ENCODE assay signal across 1 cellular context in the genomic region with DNA sequence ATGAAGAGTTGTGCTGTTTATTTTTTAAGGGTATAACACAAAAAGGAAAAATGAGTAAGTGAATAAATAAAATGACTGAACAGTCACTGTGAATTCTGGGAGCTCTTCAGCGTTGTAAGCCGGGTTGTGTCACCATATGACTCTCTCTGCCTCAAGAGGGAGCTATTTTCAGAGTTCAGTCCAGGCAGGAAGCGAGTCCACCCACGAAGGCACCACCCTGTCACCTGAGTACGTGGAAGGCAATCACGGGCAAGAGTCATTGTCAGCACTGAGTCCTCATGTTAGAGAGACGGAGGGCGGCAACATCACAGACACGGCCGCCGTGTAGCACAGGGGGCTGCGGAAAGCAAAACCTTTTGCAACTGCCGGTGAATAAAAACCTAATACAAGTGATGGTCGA.
A peak's percentile ranks its signal among the peaks of the same experiment; 100 is the strongest.
TF ChIP-seq lines count a peak whose summit lies in the region.

No MANE protein-coding gene starts in this region.

TF ChIP-seq in K562, 482 proteins besides CTCF, POLR2A, EP300 and RAD21 (continued from another document):
- TF ChIP-seq, protein P1, sequence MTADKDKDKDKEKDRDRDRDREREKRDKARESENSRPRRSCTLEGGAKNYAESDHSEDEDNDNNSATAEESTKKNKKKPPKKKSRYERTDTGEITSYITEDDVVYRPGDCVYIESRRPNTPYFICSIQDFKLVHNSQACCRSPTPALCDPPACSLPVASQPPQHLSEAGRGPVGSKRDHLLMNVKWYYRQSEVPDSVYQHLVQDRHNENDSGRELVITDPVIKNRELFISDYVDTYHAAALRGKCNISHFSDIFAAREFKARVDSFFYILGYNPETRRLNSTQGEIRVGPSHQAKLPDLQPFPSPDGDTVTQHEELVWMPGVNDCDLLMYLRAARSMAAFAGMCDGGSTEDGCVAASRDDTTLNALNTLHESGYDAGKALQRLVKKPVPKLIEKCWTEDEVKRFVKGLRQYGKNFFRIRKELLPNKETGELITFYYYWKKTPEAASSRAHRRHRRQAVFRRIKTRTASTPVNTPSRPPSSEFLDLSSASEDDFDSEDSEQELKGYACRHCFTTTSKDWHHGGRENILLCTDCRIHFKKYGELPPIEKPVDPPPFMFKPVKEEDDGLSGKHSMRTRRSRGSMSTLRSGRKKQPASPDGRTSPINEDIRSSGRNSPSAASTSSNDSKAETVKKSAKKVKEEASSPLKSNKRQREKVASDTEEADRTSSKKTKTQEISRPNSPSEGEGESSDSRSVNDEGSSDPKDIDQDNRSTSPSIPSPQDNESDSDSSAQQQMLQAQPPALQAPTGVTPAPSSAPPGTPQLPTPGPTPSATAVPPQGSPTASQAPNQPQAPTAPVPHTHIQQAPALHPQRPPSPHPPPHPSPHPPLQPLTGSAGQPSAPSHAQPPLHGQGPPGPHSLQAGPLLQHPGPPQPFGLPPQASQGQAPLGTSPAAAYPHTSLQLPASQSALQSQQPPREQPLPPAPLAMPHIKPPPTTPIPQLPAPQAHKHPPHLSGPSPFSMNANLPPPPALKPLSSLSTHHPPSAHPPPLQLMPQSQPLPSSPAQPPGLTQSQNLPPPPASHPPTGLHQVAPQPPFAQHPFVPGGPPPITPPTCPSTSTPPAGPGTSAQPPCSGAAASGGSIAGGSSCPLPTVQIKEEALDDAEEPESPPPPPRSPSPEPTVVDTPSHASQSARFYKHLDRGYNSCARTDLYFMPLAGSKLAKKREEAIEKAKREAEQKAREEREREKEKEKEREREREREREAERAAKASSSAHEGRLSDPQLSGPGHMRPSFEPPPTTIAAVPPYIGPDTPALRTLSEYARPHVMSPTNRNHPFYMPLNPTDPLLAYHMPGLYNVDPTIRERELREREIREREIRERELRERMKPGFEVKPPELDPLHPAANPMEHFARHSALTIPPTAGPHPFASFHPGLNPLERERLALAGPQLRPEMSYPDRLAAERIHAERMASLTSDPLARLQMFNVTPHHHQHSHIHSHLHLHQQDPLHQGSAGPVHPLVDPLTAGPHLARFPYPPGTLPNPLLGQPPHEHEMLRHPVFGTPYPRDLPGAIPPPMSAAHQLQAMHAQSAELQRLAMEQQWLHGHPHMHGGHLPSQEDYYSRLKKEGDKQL (CRISPR knock-in tag; IDR thresholded peaks at IDR 0.05; ENCODE audit: borderline replicate concordance), result no peak
- TF ChIP-seq CREM (IDR thresholded peaks at IDR 0.05; ENCODE audit: low read depth) (peak; percentile 53), FOXJ2 (tag; IDR thresholded peaks at IDR 0.05) (no peak), EGR1 (conservative IDR thresholded peaks at IDR 0.05) (0 out of 2 replicates have a peak, but pooled peaks have one; percentile 19), L3MBTL2 (IDR thresholded peaks at IDR 0.05) (peak; percentile 36)
- TF ChIP-seq, protein P2, sequence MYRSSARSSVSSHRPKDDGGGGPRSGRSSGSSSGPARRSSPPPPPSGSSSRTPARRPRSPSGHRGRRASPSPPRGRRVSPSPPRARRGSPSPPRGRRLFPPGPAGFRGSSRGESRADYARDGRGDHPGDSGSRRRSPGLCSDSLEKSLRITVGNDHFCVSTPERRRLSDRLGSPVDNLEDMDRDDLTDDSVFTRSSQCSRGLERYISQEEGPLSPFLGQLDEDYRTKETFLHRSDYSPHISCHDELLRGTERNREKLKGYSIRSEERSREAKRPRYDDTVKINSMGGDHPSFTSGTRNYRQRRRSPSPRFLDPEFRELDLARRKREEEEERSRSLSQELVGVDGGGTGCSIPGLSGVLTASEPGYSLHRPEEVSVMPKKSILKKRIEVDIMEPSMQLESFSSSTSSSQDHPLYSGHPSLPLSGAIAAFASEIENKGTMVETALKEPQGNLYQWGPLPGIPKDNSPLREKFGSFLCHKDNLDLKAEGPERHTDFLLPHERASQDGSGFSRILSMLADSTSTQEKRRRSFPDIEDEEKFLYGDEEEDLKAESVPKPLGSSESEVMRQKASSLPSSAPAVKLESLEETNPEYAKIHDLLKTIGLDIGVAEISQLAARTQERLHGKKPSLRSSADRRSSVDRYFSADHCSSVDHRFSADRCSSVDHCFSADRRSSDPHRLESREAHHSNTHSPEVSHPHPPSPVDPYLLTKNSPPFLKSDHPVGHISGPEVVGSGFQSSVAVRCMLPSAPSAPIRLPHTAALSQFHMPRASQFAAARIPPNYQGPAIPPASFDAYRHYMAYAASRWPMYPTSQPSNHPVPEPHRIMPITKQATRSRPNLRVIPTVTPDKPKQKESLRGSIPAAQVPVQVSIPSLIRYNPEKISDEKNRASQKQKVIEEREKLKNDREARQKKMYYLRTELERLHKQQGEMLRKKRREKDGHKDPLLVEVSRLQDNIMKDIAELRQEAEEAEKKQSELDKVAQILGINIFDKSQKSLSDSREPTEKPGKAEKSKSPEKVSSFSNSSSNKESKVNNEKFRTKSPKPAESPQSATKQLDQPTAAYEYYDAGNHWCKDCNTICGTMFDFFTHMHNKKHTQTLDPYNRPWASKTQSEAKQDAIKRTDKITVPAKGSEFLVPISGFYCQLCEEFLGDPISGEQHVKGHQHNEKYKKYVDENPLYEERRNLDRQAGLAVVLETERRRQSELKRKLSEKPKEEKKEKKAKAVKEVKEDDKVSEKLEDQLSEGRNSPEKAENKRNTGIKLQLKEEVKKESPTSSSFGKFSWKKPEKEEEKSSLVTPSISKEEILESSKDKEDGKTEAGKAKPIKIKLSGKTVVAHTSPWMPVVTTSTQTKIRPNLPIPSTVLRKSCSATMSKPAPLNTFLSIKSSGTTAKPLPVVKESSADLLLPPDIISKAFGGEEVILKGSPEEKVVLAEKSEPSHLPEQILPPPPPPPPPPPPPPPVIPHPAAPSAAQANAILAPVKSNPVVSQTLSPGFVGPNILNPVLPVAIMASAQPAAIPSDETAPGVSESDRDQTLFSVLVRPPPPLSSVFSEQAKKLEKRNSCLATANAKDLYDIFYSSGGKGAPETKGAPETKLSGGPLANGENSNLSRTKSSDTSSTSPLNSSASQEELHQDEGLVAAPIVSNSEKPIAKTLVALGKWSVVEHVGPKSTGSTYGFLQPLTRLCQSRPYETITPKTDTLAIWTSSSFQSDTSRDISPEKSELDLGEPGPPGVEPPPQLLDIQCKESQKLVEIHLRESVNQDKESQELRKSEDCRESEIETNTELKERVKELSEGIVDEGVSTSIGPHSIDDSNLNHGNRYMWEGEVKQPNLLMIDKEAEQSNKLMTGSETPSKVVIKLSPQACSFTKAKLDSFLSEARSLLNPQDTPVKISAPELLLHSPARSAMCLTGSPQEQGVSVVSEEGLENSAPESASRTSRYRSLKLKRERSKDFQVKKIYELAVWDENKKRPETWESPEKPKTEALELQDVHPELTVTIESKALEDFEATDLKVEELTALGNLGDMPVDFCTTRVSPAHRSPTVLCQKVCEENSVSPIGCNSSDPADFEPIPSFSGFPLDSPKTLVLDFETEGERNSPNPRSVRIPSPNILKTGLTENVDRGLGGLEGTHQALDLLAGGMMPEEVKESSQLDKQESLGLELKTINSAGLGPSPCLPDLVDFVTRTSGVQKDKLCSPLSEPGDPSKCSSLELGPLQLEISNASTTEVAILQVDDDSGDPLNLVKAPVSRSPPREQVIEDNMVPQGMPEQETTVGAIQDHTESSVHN (IDR thresholded peaks at IDR 0.05; ENCODE audit: borderline replicate concordance in 1 of 2, low read depth in 1 of 2), result no peak
- TF ChIP-seq, protein P3, sequence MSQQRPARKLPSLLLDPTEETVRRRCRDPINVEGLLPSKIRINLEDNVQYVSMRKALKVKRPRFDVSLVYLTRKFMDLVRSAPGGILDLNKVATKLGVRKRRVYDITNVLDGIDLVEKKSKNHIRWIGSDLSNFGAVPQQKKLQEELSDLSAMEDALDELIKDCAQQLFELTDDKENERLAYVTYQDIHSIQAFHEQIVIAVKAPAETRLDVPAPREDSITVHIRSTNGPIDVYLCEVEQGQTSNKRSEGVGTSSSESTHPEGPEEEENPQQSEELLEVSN (IDR thresholded peaks at IDR 0.05; ENCODE audit: borderline replicate concordance in 1 of 2, extremely low read depth in 1 of 2, insufficient read depth in 1 of 2, insufficient read length in 1 of 2, low read depth in 1 of 2, low read length in 1 of 2, poor library complexity in 1 of 2, severe bottlenecking in 1 of 2), result peak in 1 of 2 experiments; percentile 18
TF ChIP-seq in K562: peak in this region for 6.
